Comparison of ENCODE assay signal across 9 cellular contexts in genomic region chr2:64636105-64636873, GRCh38. TPM values are rescaled to one million over a fixed set of nuclear protein-coding genes. Genes with fewer than 3 reads are reported as not detected.
DNase-seq lines count a peak whose midpoint lies in the region; ATAC-seq and TF ChIP-seq lines count a peak whose summit lies in the region.
"Had no signal": no experiment of that assay in that cellular context is flagged by ENCODE, and none has a peak within 500 bp of the region (broad histone marks: within the 10 kb centered on the region; RNA-seq: fewer than 3 reads in every experiment).

No MANE protein-coding gene starts in this region.

- DNase-seq in activated CD4-positive, CD25-positive, alpha-beta regulatory T cell (lab: John Stamatoyannopoulos, UW), result no peak
- DNase-seq in NCI-H1436 treated with DMSO at 0.1 percent for 48 hours (lab: John Stamatoyannopoulos, UW), result no peak
- DNase-seq in activated CD4-positive, alpha-beta T cell treated with anti-CD3 and anti-CD28 coated beads, Interleukin-2, amount 50 U/mL, for 4 hours, result no peak
- no peak for DNase-seq in sciatic nerve (ENCODE audit: low spot score)

- TF ChIP-seq CTCF in SU-DHL-6 (IDR thresholded peaks at IDR 0.05; ENCODE audit: insufficient read depth, low read length, poor library complexity, severe bottlenecking) (no peak), neutrophil (IDR thresholded peaks at IDR 0.05) (no peak)

- H2AFZ ChIP-seq in SU-DHL-6 (ENCODE audit: low read depth, low read length, severe bottlenecking), result no peak overlapping the region

- H3K4me1 ChIP-seq in neutrophil (ENCODE audit: control insufficient read depth in 1 of 2, insufficient read depth in 1 of 2, low read depth in 1 of 2, low read length in 1 of 2), result peaks cover 83% of the 10 kb centered on the region in 2 experiments

- H3K27me3 ChIP-seq in SU-DHL-6 (ENCODE audit: low read length), result no peaks in the 10 kb centered on the region
- no peaks in the 10 kb centered on the region for H3K27me3 ChIP-seq in neutrophil

- ATAC-seq in activated CD4-positive, CD25-positive, alpha-beta regulatory T cell treated with anti-CD3 and anti-CD28 coated beads, Interleukin-2, amount 50 U/mL, for 24 hours, result peak; percentile 9 to 17
- ATAC-seq in HG02938 (IDR thresholded peaks at IDR 0.05; ENCODE audit: unreplicated experiment) (peak; percentile 64), sciatic nerve (no peak)

- H3K9me2 ChIP-seq in SU-DHL-6 (replicated peaks; ENCODE audit: insufficient read depth, low read length), result no peaks in the 10 kb centered on the region

- peaks cover 92% of the 10 kb centered on the region for H3K79me2 ChIP-seq in SU-DHL-6 (ENCODE audit: insufficient read depth, low read length)

- peak overlapping the region; percentile 95 for H3K27ac ChIP-seq in SU-DHL-6 (ENCODE audit: low read depth, low read length)
- H3K27ac ChIP-seq in neutrophil, result peak overlapping the region; percentile 90
- H3K27ac ChIP-seq: 22Rv1 had no signal

- H4K20me1 ChIP-seq in SU-DHL-6 (ENCODE audit: low read depth, low read length), result no peaks in the 10 kb centered on the region; the same call in 1 of the 2 replicates

- H3K9me3 ChIP-seq in SU-DHL-6 (ENCODE audit: insufficient read depth, low read length), result no peaks in the 10 kb centered on the region
- H3K9me3 ChIP-seq in neutrophil, result no peaks in the 10 kb centered on the region

- intact Hi-C loops in sciatic nerve (cut with DNase I), result no loop called here

- H3K4me3 ChIP-seq in SU-DHL-6 (ENCODE audit: insufficient read depth, low read length, poor library complexity, severe bottlenecking), result no peak overlapping the region
- peak overlapping the region; percentile 1 to 29 for H3K4me3 ChIP-seq in neutrophil (ENCODE audit: low read depth in 1 of 2, low read length in 1 of 2)

- peaks cover 50% of the 10 kb centered on the region for H3F3A ChIP-seq in SU-DHL-6 (ENCODE audit: insufficient read depth)

- H3K36me3 ChIP-seq in SU-DHL-6 (ENCODE audit: low read length) (peaks cover 24% of the 10 kb centered on the region), neutrophil (peaks cover 23% of the 10 kb centered on the region)

- H3K9ac ChIP-seq in SU-DHL-6 (ENCODE audit: low read length), result peak overlapping the region; percentile 17; the same call in 1 of the 2 replicates

- peak overlapping the region; percentile 96 for H3K4me2 ChIP-seq in SU-DHL-6 (ENCODE audit: low read depth, low read length, poor library complexity, severe bottlenecking)

RNA-seq across cellular contexts. Expression of gene SERTAD2, which starts 17.4 kb away (rescaled TPM):
- total RNA-seq in sciatic nerve, result 25.5 TPM
